In the genomic region with DNA sequence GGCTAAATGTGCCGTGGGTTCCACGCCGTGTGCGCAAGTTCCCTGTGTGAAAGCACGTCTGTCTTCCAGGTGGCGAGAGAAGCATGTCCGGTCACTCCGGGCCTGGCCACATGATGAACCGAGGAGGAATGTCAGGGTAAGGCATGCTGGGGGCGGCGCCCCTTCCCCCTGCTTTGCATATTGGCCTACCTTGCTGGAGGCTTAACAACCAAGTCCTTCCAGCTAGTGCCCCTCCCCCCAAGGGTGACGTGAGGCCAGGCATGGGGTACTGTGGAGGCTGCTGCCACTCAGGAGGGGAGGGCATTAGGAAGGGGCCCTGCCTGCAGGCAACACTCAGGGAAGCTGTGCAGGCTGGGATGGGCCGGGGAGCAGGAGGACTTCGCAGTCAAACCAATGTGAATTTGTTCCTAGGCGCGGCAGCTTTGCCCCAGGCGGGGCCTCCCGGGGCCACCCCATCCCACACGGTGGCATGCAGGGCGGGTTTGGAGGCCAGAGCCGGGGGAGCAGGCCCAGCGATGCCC, we compare ENCODE assay signal across 20 cellular contexts. TPM values are rescaled to one million over a fixed set of nuclear protein-coding genes. Genes with fewer than 3 reads are reported as not detected.
DNase-seq lines count a peak whose midpoint lies in the region; ATAC-seq, FAIRE-seq and TF ChIP-seq lines count a peak whose summit lies in the region.
"Had no signal": no experiment of that assay in that cellular context is flagged by ENCODE, and none has a peak within 500 bp of the region (broad histone marks: within the 10 kb centered on the region; RNA-seq: fewer than 3 reads in every experiment).

No MANE protein-coding gene starts in this region.

- POLR2A ChIA-PET in Caco-2 (lab: Charles Lee) (no interaction called here), HepG2 (lab: Yijun Ruan, JAX) (no interaction called here)

- TSS peak; percentile 11 for BruUV-seq in Caco-2 (replicated peaks; lab: Mats Ljungman, UMichigan)
- BruUV-seq in mammary epithelial cell (replicated peaks; lab: Mats Ljungman, UMichigan): TSS peak; percentile 59
- no TSS peak for BruUV-seq in HepG2 (replicated peaks; lab: Mats Ljungman, UMichigan)

- H3K27me3 ChIP-seq in Caco-2 (replicated peaks; ENCODE audit: control insufficient read depth, insufficient read depth, low read length): no peaks in the 10 kb centered on the region
- H3K27me3 ChIP-seq in HUES48 (ENCODE audit: control insufficient read depth, insufficient read depth, low read length): no peaks in the 10 kb centered on the region
- no peaks in the 10 kb centered on the region for H3K27me3 ChIP-seq in mammary epithelial cell (ENCODE audit: insufficient read depth, low read length)
- H3K27me3 ChIP-seq in HepG2 (ENCODE audit: control insufficient read depth in 1 of 2, insufficient read depth in 2 of 2, low read length in 2 of 2): no peaks in the 10 kb centered on the region
- H3K27me3 ChIP-seq: esophagus squamous epithelium, tibial artery had no signal

- H3K36me3 ChIP-seq in Caco-2 (ENCODE audit: control insufficient read depth, insufficient read depth, low read length) (peaks cover 3% of the 10 kb centered on the region), HUES48 (ENCODE audit: control insufficient read depth, insufficient read depth, low read length) (peaks cover 74% of the 10 kb centered on the region), mammary epithelial cell (ENCODE audit: insufficient read depth, low read length) (peaks cover 16% of the 10 kb centered on the region), HepG2 (replicated peaks in 1 of 2; ENCODE audit: control insufficient read depth in 1 of 2, insufficient read depth in 2 of 2, low read length in 2 of 2) (peaks cover 48 to 68% of the 10 kb centered on the region in 2 experiments)

- H3K27ac Mint-ChIP-seq in Caco-2 (ENCODE audit: unreplicated experiment): peak overlapping the region; percentile 81
- H3K27ac Mint-ChIP-seq in progenitor cell of endocrine pancreas: no peak overlapping the region
- H3K27ac Mint-ChIP-seq: activated CD8-positive, alpha-beta memory T cell treated with anti-CD3 and anti-CD28 coated beads, Interleukin-2, amount 10 ng/mL, durations not matched to agents 7 days and 5 days; dendritic cell treated with granulocyte-macrophage colony-stimulating factor and Interleukin-4, amounts not matched to agents 40 ng/mL and 50 ng/mL, for 4 days; HFFc6 had no signal

- peaks cover 4% of the 10 kb centered on the region; the same call in 1 of the 2 replicates for H3K4me1 ChIP-seq in Caco-2
- H3K4me1 ChIP-seq in HUES48 (ENCODE audit: control insufficient read depth, insufficient read depth, low read length): peaks cover 7% of the 10 kb centered on the region; the same call in 1 of the 2 replicates
- H3K4me1 ChIP-seq in mammary epithelial cell (ENCODE audit: insufficient read depth, low read length): no peaks in the 10 kb centered on the region
- peaks cover 15% of the 10 kb centered on the region for H3K4me1 ChIP-seq in HepG2 (ENCODE audit: insufficient read depth, low read length)
- H3K4me1 ChIP-seq: esophagus squamous epithelium, parathyroid adenoma, tibial artery had no signal

- FAIRE-seq in HepG2 (lab: Jason Lieb, UNC): no peak
- FAIRE-seq: GM19239, keratinocyte had no signal

- peaks cover 5% of the 10 kb centered on the region for H3K79me2 ChIP-seq in mammary epithelial cell (ENCODE audit: insufficient read depth, low read length)
- H3K79me2 ChIP-seq in HepG2 (ENCODE audit: insufficient read depth, low read length): no peaks in the 10 kb centered on the region

- H4K20me1 ChIP-seq in mammary epithelial cell (ENCODE audit: insufficient read depth, low read length) (no peaks in the 10 kb centered on the region), HepG2 (ENCODE audit: insufficient read depth, low read length) (0 out of 2 replicates have a peak, but pooled peaks cover 9% of the 10 kb centered on the region)

- no peak for ATAC-seq in HepG2
- ATAC-seq: activated CD8-positive, alpha-beta memory T cell treated with anti-CD3 and anti-CD28 coated beads, Interleukin-2, amount 10 ng/mL, durations not matched to agents 7 days and 5 days had no signal

- in situ Hi-C loops in mammary epithelial cell (cut with MboI; ENCODE audit: low sequenced_read_pairs in 2 of 2) (no loop called here), HepG2 (cut with HindIII; ENCODE audit: extremely low pct_ligation_motif_present, low pct_unique_long_range_greater_than_20kb) (no loop called here)

- TF ChIP-seq EP300 in HepG2 (IDR thresholded peaks at IDR 0.05; ENCODE audit: low read depth in 2 of 2, low read length in 2 of 2): no peak
- TF ChIP-seq EP300 in HepG2 (CRISPR knock-in tag; IDR thresholded peaks at IDR 0.05; ENCODE audit: borderline replicate concordance): no peak

- H3K9ac ChIP-seq in HUES48 (ENCODE audit: low read depth, low read length) (no peak overlapping the region), mammary epithelial cell (ENCODE audit: insufficient read depth, low read length) (no peak overlapping the region), HepG2 (ENCODE audit: insufficient read depth, low read depth, low read length) (no peak overlapping the region)
- H3K9ac ChIP-seq: parathyroid adenoma had no signal

- H3K27ac ChIP-seq in HUES48 (ENCODE audit: low read depth, low read length): peak overlapping the region; percentile 17
- no peak overlapping the region for H3K27ac ChIP-seq in mammary epithelial cell (ENCODE audit: insufficient read depth, low read depth, low read length)
- no peak overlapping the region for H3K27ac ChIP-seq in HepG2 (ENCODE audit: extremely low read length, insufficient read depth, low read length)
- H3K27ac ChIP-seq: esophagus squamous epithelium, parathyroid adenoma, tibial artery had no signal

- H3K36me3 Mint-ChIP-seq in Caco-2 (ENCODE audit: insufficient read depth, unreplicated experiment) (peaks cover 97% of the 10 kb centered on the region), progenitor cell of endocrine pancreas (ENCODE audit: insufficient read depth) (peaks cover 35% of the 10 kb centered on the region)

- H3K9me3 ChIP-seq in Caco-2 (no peaks in the 10 kb centered on the region), HUES48 (ENCODE audit: control insufficient read depth, insufficient read depth, low read length) (no peaks in the 10 kb centered on the region), mammary epithelial cell (replicated peaks; ENCODE audit: insufficient read depth, low read length) (no peaks in the 10 kb centered on the region), HepG2 (ENCODE audit: low read length) (no peaks in the 10 kb centered on the region)
- H3K9me3 ChIP-seq: esophagus squamous epithelium, tibial artery had no signal

- H3K9me3 Mint-ChIP-seq in Caco-2 (ENCODE audit: unreplicated experiment) (no peaks in the 10 kb centered on the region), progenitor cell of endocrine pancreas (ENCODE audit: low read depth) (no peaks in the 10 kb centered on the region)
- H3K9me3 Mint-ChIP-seq: dendritic cell treated with granulocyte-macrophage colony-stimulating factor and Interleukin-4, amounts not matched to agents 40 ng/mL and 50 ng/mL, for 4 days; HFFc6 had no signal

- H3K4me1 Mint-ChIP-seq in Caco-2 (ENCODE audit: low read depth, unreplicated experiment): peaks cover 8% of the 10 kb centered on the region
- H3K4me1 Mint-ChIP-seq in progenitor cell of endocrine pancreas (ENCODE audit: low read depth): no peaks in the 10 kb centered on the region

- H3K4me2 ChIP-seq in mammary epithelial cell (ENCODE audit: insufficient read depth, low read depth, low read length) (no peak overlapping the region), HepG2 (ENCODE audit: low read depth, low read length) (no peak overlapping the region)

- H2AFZ ChIP-seq in mammary epithelial cell (ENCODE audit: low read depth, low read length) (no peak overlapping the region), HepG2 (ENCODE audit: low read length) (no peak overlapping the region)
- H2AFZ ChIP-seq: parathyroid adenoma had no signal

- TF ChIP-seq RAD21 in HepG2 (CRISPR knock-in tag; IDR thresholded peaks at IDR 0.05): no peak

- dilution Hi-C loops in mammary epithelial cell (cut with HindIII; ENCODE audit: low sequenced_read_pairs): loop anchor here (5.0 kb wide), 1 partner anchor 46 kb away; a partner anchor contains a TSS

- TF ChIP-seq POLR2A in HepG2 (IDR thresholded peaks at IDR 0.05; ENCODE audit: insufficient read depth in 1 of 2, low read depth in 2 of 2, low read length in 2 of 2): no peak

- peak; percentile 63 to 66 for DNase-seq in Caco-2
- DNase-seq in mammary epithelial cell: no peak
- no peak for DNase-seq in HepG2 (ENCODE audit: low spot score)
- no peak for DNase-seq in stimulated activated CD4-positive, alpha-beta T cell treated with anti-CD3 and anti-CD28 coated beads, Interleukin-1b, Interleukin-23, amount 100 ng/mL, for 48 hours
- no peak for DNase-seq in DMS53 (lab: John Stamatoyannopoulos, UW)
- no peak for DNase-seq in progenitor cell of endocrine pancreas (ENCODE audit: low spot score, unreplicated experiment)
- no peak for DNase-seq in NCI-H1105 (lab: John Stamatoyannopoulos, UW)
- DNase-seq: activated CD4-positive, CD25-positive, alpha-beta regulatory T cell treated with anti-CD3 and anti-CD28 coated beads, Interleukin-2, amount 50 U/mL, for 72 hours; activated CD8-positive, alpha-beta memory T cell treated with anti-CD3 and anti-CD28 coated beads, Interleukin-2, amount 10 ng/mL, durations not matched to agents 7 days and 5 days; activated gamma-delta T cell treated with Interleukin-2 at 50 U/mL for 16 hours; esophagus squamous epithelium; glutamatergic neuron; HFFc6; NCI-H1048; tibial artery had no signal

- CTCF ChIA-PET in Caco-2 (lab: Charles Lee): no interaction called here
- CTCF ChIA-PET in mammary epithelial cell (lab: Charles Lee; ENCODE audit: low non-redundant PET): no interaction called here
- CTCF ChIA-PET in HepG2 (lab: Yijun Ruan, JAX; ENCODE audit: low intra/inter-chr PET ratio, low total read pairs): no interaction called here

- H3K27me3 Mint-ChIP-seq in Caco-2 (ENCODE audit: insufficient read depth, unreplicated experiment) (no peaks in the 10 kb centered on the region), progenitor cell of endocrine pancreas (no peaks in the 10 kb centered on the region)
- H3K27me3 Mint-ChIP-seq: activated CD8-positive, alpha-beta memory T cell treated with anti-CD3 and anti-CD28 coated beads, Interleukin-2, amount 10 ng/mL, durations not matched to agents 7 days and 5 days; dendritic cell treated with granulocyte-macrophage colony-stimulating factor and Interleukin-4, amounts not matched to agents 40 ng/mL and 50 ng/mL, for 4 days had no signal

- intact Hi-C loops in Caco-2 (cut with micrococcal nuclease; ENCODE audit: unreplicated experiment) (no loop called here), mammary epithelial cell (cut with micrococcal nuclease) (no loop called here), HepG2 (cut with micrococcal nuclease; ENCODE audit: unreplicated experiment) (no loop called here)

- TF ChIP-seq CTCF in Caco-2 (IDR thresholded peaks at IDR 0.05; ENCODE audit: insufficient read depth in 1 of 2, low read depth in 1 of 2, low read length in 1 of 2, severe bottlenecking in 1 of 2, unreplicated experiment in 1 of 2) (no peak), mammary epithelial cell (conservative IDR thresholded peaks at IDR 0.05 in 1 of 2, IDR thresholded peaks at IDR 0.05 in 1 of 2; ENCODE audit: extremely low read depth in 1 of 2, insufficient read depth in 1 of 2, low read depth in 1 of 2, low read length in 2 of 2) (no peak), HepG2 (CRISPR knock-in tag; IDR thresholded peaks at IDR 0.05) (no peak), progenitor cell of endocrine pancreas (IDR thresholded peaks at IDR 0.05; ENCODE audit: unreplicated experiment) (no peak)

- H3K4me3 Mint-ChIP-seq in Caco-2 (ENCODE audit: unreplicated experiment) (no peak overlapping the region), progenitor cell of endocrine pancreas (ENCODE audit: low read depth) (no peak overlapping the region)
- H3K4me3 Mint-ChIP-seq: activated CD8-positive, alpha-beta memory T cell treated with anti-CD3 and anti-CD28 coated beads, Interleukin-2, amount 10 ng/mL, durations not matched to agents 7 days and 5 days; dendritic cell treated with granulocyte-macrophage colony-stimulating factor and Interleukin-4, amounts not matched to agents 40 ng/mL and 50 ng/mL, for 4 days; HFFc6 had no signal

- WGBS in mammary epithelial cell (ENCODE audit: low coverage, missing lambda C conversion rate): 85% methylated on average over 14 of the region's 22 CpGs
- 95% methylated on average over 7 of the region's 22 CpGs for WGBS in HepG2 (ENCODE audit: low lambda C conversion rate)

- H3K4me3 ChIP-seq in Caco-2 (ENCODE audit: low read depth, low read length) (no peak overlapping the region), HUES48 (ENCODE audit: low read depth, low read length) (no peak overlapping the region), mammary epithelial cell (replicated peaks in 1 of 3; ENCODE audit: insufficient read depth in 1 of 3, low read depth in 2 of 3, low read length in 3 of 3) (no peak overlapping the region), HepG2 (replicated peaks in 1 of 3; ENCODE audit: insufficient read depth in 1 of 3, low read depth in 2 of 3, low read length in 3 of 3) (no peak overlapping the region)
- H3K4me3 ChIP-seq: esophagus squamous epithelium, tibial artery had no signal

RNA-seq across cellular contexts. Expression of a gene that starts 12.5 kb away (rescaled TPM):
- total RNA-seq in Caco-2 (2022) (43.1 and 44.0 TPM in 2 replicates), mammary epithelial cell (10 to 100 TPM; 25.3 to 71.2 TPM), HepG2 (2016; rRNA removed; fragmentation: Illumina TruSeq; extraction: Trizol) (35.4 and 37.9 TPM in 2 replicates), progenitor cell of endocrine pancreas (28.1 and 29.7 TPM in 2 replicates)
- polyA plus RNA-seq in mammary epithelial cell (46.8 TPM), HepG2 (2011; rRNA removed) (28.8 and 40.0 TPM in 2 replicates)
- 14.5 TPM for polyA minus RNA-seq in mammary epithelial cell
- 20.7 and 21.7 TPM in 2 replicates for total RNA-seq in HepG2 (2016; cell fraction: cytosol; rRNA removed; fragmentation: Illumina TruSeq; extraction: Trizol; ENCODE audit: low read depth)
- 38.9 and 39.8 TPM in 2 replicates for total RNA-seq in HepG2 (2016; cell fraction: insoluble cytoplasmic fraction; rRNA removed; fragmentation: Illumina TruSeq; extraction: Trizol)
- 22.9 and 26.0 TPM in 2 replicates for total RNA-seq in HepG2 (2016; cell fraction: membrane; rRNA removed; fragmentation: Illumina TruSeq; extraction: Trizol)
- 18.4 and 19.8 TPM in 2 replicates for total RNA-seq in HepG2 (2016; cell fraction: nucleus; rRNA removed; fragmentation: Illumina TruSeq; extraction: Trizol)
- 16.8 and 30.9 TPM in 2 replicates for polyA plus RNA-seq in HepG2 (2011; cell fraction: cytosol; rRNA removed)
- polyA plus RNA-seq in HepG2 (2011; cell fraction: nucleus; rRNA removed): 13.2 and 15.1 TPM in 2 replicates
- 13.1 and 19.3 TPM in 2 replicates for polyA plus RNA-seq in HepG2 (2012)
- 20.6 and 24.5 TPM in 2 replicates for polyA plus RNA-seq in HepG2 (2016; cell fraction: cytosol; fragmentation: Illumina TruSeq; extraction: Trizol; ENCODE audit: low read depth)
- polyA plus RNA-seq in HepG2 (2016; cell fraction: insoluble cytoplasmic fraction; fragmentation: Illumina TruSeq; extraction: Trizol; ENCODE audit: low read depth): 37.7 and 43.8 TPM in 2 replicates
- polyA plus RNA-seq in HepG2 (2016; cell fraction: membrane; fragmentation: Illumina TruSeq; extraction: Trizol; ENCODE audit: low read depth): 19.5 and 22.0 TPM in 2 replicates
- polyA plus RNA-seq in HepG2 (2016; cell fraction: nucleus; fragmentation: Illumina TruSeq; extraction: Trizol; ENCODE audit: insufficient read depth, low read depth): 32.1 and 41.0 TPM in 2 replicates
- 14.6 and 22.6 TPM in 2 replicates for polyA minus RNA-seq in HepG2 (2011; rRNA and poly(A)+ RNA removed; ENCODE audit: low replicate concordance)
- 6.3 and 9.1 TPM in 2 replicates for polyA minus RNA-seq in HepG2 (2011; cell fraction: cytosol; rRNA and poly(A)+ RNA removed)
- 6.0 and 7.5 TPM in 2 replicates for polyA minus RNA-seq in HepG2 (2011; cell fraction: nucleus; rRNA and poly(A)+ RNA removed)

RNA-seq across cellular contexts. Expression of a gene that starts 13.0 kb away (rescaled TPM):
- total RNA-seq in Caco-2 (2022): 2.4 and 3.1 TPM in 2 replicates
- 10 to 100 TPM in 1 of 2 donors, 1 to 10 TPM in 1; 6.4 to 10.5 TPM for total RNA-seq in mammary epithelial cell
- 5.2 TPM for polyA plus RNA-seq in mammary epithelial cell
- 4.6 TPM for polyA minus RNA-seq in mammary epithelial cell
- total RNA-seq in HepG2 (2016; rRNA removed; fragmentation: Illumina TruSeq; extraction: Trizol): 2.8 TPM in 2 replicates
- total RNA-seq in HepG2 (2016; cell fraction: cytosol; rRNA removed; fragmentation: Illumina TruSeq; extraction: Trizol; ENCODE audit: low read depth): 2.6 and 3.3 TPM in 2 replicates
- total RNA-seq in HepG2 (2016; cell fraction: insoluble cytoplasmic fraction; rRNA removed; fragmentation: Illumina TruSeq; extraction: Trizol): 1.6 and 2.1 TPM in 2 replicates
- 3.9 and 5.5 TPM in 2 replicates for total RNA-seq in HepG2 (2016; cell fraction: membrane; rRNA removed; fragmentation: Illumina TruSeq; extraction: Trizol)
- total RNA-seq in HepG2 (2016; cell fraction: nucleus; rRNA removed; fragmentation: Illumina TruSeq; extraction: Trizol): 0.81 and 0.94 TPM in 2 replicates
- polyA plus RNA-seq in HepG2 (2011; rRNA removed): 3.9 and 4.6 TPM in 2 replicates
- 4.2 and 6.2 TPM in 2 replicates for polyA plus RNA-seq in HepG2 (2011; cell fraction: cytosol; rRNA removed)
- polyA plus RNA-seq in HepG2 (2011; cell fraction: nucleus; rRNA removed): 6.3 and 7.3 TPM in 2 replicates
- polyA plus RNA-seq in HepG2 (2012): 1.9 and 3.0 TPM in 2 replicates
- 3.6 and 4.2 TPM in 2 replicates for polyA plus RNA-seq in HepG2 (2016; cell fraction: cytosol; fragmentation: Illumina TruSeq; extraction: Trizol; ENCODE audit: low read depth)
- 2.5 and 3.3 TPM in 2 replicates for polyA plus RNA-seq in HepG2 (2016; cell fraction: insoluble cytoplasmic fraction; fragmentation: Illumina TruSeq; extraction: Trizol; ENCODE audit: low read depth)
- polyA plus RNA-seq in HepG2 (2016; cell fraction: membrane; fragmentation: Illumina TruSeq; extraction: Trizol; ENCODE audit: low read depth): 3.3 and 3.5 TPM in 2 replicates
- 3.3 and 3.4 TPM in 2 replicates for polyA plus RNA-seq in HepG2 (2016; cell fraction: nucleus; fragmentation: Illumina TruSeq; extraction: Trizol; ENCODE audit: insufficient read depth, low read depth)
- polyA minus RNA-seq in HepG2 (2011; rRNA and poly(A)+ RNA removed; ENCODE audit: low replicate concordance): 0.21 and 1.8 TPM in 2 replicates
- 1.1 and 3.1 TPM in 2 replicates for polyA minus RNA-seq in HepG2 (2011; cell fraction: cytosol; rRNA and poly(A)+ RNA removed)
- 0.52 and 1.1 TPM in 2 replicates for polyA minus RNA-seq in HepG2 (2011; cell fraction: nucleus; rRNA and poly(A)+ RNA removed)
- 20.1 and 21.1 TPM in 2 replicates for total RNA-seq in progenitor cell of endocrine pancreas

RNA-seq across cellular contexts. Expression of a gene that starts 22.3 kb away (rescaled TPM):
- total RNA-seq in Caco-2 (2022) (951 and 1,003 TPM in 2 replicates), mammary epithelial cell (100 to 1,000 TPM; 323 to 990 TPM), HepG2 (2016; rRNA removed; fragmentation: Illumina TruSeq; extraction: Trizol) (706 and 763 TPM in 2 replicates), progenitor cell of endocrine pancreas (720 and 727 TPM in 2 replicates)
- polyA plus RNA-seq in mammary epithelial cell (717 TPM), HepG2 (2011; rRNA removed) (740 and 962 TPM in 2 replicates)
- polyA minus RNA-seq in mammary epithelial cell: 88.8 TPM
- total RNA-seq in HepG2 (2016; cell fraction: cytosol; rRNA removed; fragmentation: Illumina TruSeq; extraction: Trizol; ENCODE audit: low read depth): 1,266 and 1,322 TPM in 2 replicates
- 739 and 797 TPM in 2 replicates for total RNA-seq in HepG2 (2016; cell fraction: insoluble cytoplasmic fraction; rRNA removed; fragmentation: Illumina TruSeq; extraction: Trizol)
- 1,622 and 1,758 TPM in 2 replicates for total RNA-seq in HepG2 (2016; cell fraction: membrane; rRNA removed; fragmentation: Illumina TruSeq; extraction: Trizol)
- 259 and 275 TPM in 2 replicates for total RNA-seq in HepG2 (2016; cell fraction: nucleus; rRNA removed; fragmentation: Illumina TruSeq; extraction: Trizol)
- polyA plus RNA-seq in HepG2 (2011; cell fraction: cytosol; rRNA removed): 548 and 718 TPM in 2 replicates
- polyA plus RNA-seq in HepG2 (2011; cell fraction: nucleus; rRNA removed): 184 and 190 TPM in 2 replicates
- 1,022 and 1,044 TPM in 2 replicates for polyA plus RNA-seq in HepG2 (2012)
- polyA plus RNA-seq in HepG2 (2016; cell fraction: cytosol; fragmentation: Illumina TruSeq; extraction: Trizol; ENCODE audit: low read depth): 1,678 and 1,761 TPM in 2 replicates
- 756 and 780 TPM in 2 replicates for polyA plus RNA-seq in HepG2 (2016; cell fraction: insoluble cytoplasmic fraction; fragmentation: Illumina TruSeq; extraction: Trizol; ENCODE audit: low read depth)
- polyA plus RNA-seq in HepG2 (2016; cell fraction: membrane; fragmentation: Illumina TruSeq; extraction: Trizol; ENCODE audit: low read depth): 1,750 and 1,946 TPM in 2 replicates
- 539 and 605 TPM in 2 replicates for polyA plus RNA-seq in HepG2 (2016; cell fraction: nucleus; fragmentation: Illumina TruSeq; extraction: Trizol; ENCODE audit: insufficient read depth, low read depth)
- polyA minus RNA-seq in HepG2 (2011; rRNA and poly(A)+ RNA removed; ENCODE audit: low replicate concordance): 163 and 316 TPM in 2 replicates
- polyA minus RNA-seq in HepG2 (2011; cell fraction: cytosol; rRNA and poly(A)+ RNA removed): 334 and 359 TPM in 2 replicates
- polyA minus RNA-seq in HepG2 (2011; cell fraction: nucleus; rRNA and poly(A)+ RNA removed): 64.5 and 86.4 TPM in 2 replicates

RNA-seq across cellular contexts. Expression of a gene that starts 44.9 kb away (rescaled TPM):
- total RNA-seq in Caco-2 (2022): 120 and 132 TPM in 2 replicates
- 10 to 100 TPM; 26.0 to 88.5 TPM for total RNA-seq in mammary epithelial cell
- 30.9 TPM for polyA plus RNA-seq in mammary epithelial cell
- 42.5 TPM for polyA minus RNA-seq in mammary epithelial cell
- 28.4 and 43.4 TPM in 2 replicates for total RNA-seq in HepG2 (2016; rRNA removed; fragmentation: Illumina TruSeq; extraction: Trizol)
- total RNA-seq in HepG2 (2016; cell fraction: cytosol; rRNA removed; fragmentation: Illumina TruSeq; extraction: Trizol; ENCODE audit: low read depth): 14.7 and 17.5 TPM in 2 replicates
- 31.2 and 39.6 TPM in 2 replicates for total RNA-seq in HepG2 (2016; cell fraction: insoluble cytoplasmic fraction; rRNA removed; fragmentation: Illumina TruSeq; extraction: Trizol)
- 15.8 and 15.9 TPM in 2 replicates for total RNA-seq in HepG2 (2016; cell fraction: membrane; rRNA removed; fragmentation: Illumina TruSeq; extraction: Trizol)
- 52.0 and 55.7 TPM in 2 replicates for total RNA-seq in HepG2 (2016; cell fraction: nucleus; rRNA removed; fragmentation: Illumina TruSeq; extraction: Trizol)
- polyA plus RNA-seq in HepG2 (2011; rRNA removed): 21.0 and 27.2 TPM in 2 replicates
- polyA plus RNA-seq in HepG2 (2011; cell fraction: cytosol; rRNA removed): 25.0 and 48.1 TPM in 2 replicates
- polyA plus RNA-seq in HepG2 (2011; cell fraction: nucleus; rRNA removed): 153 and 157 TPM in 2 replicates
- polyA plus RNA-seq in HepG2 (2012): 55.4 and 72.9 TPM in 2 replicates
- polyA plus RNA-seq in HepG2 (2016; cell fraction: cytosol; fragmentation: Illumina TruSeq; extraction: Trizol; ENCODE audit: low read depth): 3.6 and 3.8 TPM in 2 replicates
- polyA plus RNA-seq in HepG2 (2016; cell fraction: insoluble cytoplasmic fraction; fragmentation: Illumina TruSeq; extraction: Trizol; ENCODE audit: low read depth): 67.5 and 86.2 TPM in 2 replicates
- 6.0 and 7.3 TPM in 2 replicates for polyA plus RNA-seq in HepG2 (2016; cell fraction: membrane; fragmentation: Illumina TruSeq; extraction: Trizol; ENCODE audit: low read depth)
- 107 and 108 TPM in 2 replicates for polyA plus RNA-seq in HepG2 (2016; cell fraction: nucleus; fragmentation: Illumina TruSeq; extraction: Trizol; ENCODE audit: insufficient read depth, low read depth)
- polyA minus RNA-seq in HepG2 (2011; rRNA and poly(A)+ RNA removed; ENCODE audit: low replicate concordance): 19.3 and 26.4 TPM in 2 replicates
- 31.4 and 31.7 TPM in 2 replicates for polyA minus RNA-seq in HepG2 (2011; cell fraction: cytosol; rRNA and poly(A)+ RNA removed)
- polyA minus RNA-seq in HepG2 (2011; cell fraction: nucleus; rRNA and poly(A)+ RNA removed): 66.7 and 69.6 TPM in 2 replicates
- 151 and 169 TPM in 2 replicates for total RNA-seq in progenitor cell of endocrine pancreas

RNA-seq across cellular contexts. Expression of a gene that starts 45.2 kb away (rescaled TPM):
- total RNA-seq in Caco-2 (2022): 81.3 and 104 TPM in 2 replicates
- 10 to 100 TPM; 20.2 to 49.1 TPM for total RNA-seq in mammary epithelial cell
- polyA plus RNA-seq in mammary epithelial cell: 7.6 TPM
- polyA minus RNA-seq in mammary epithelial cell: 28.9 TPM
- total RNA-seq in HepG2 (2016; rRNA removed; fragmentation: Illumina TruSeq; extraction: Trizol): 22.9 and 31.5 TPM in 2 replicates
- total RNA-seq in HepG2 (2016; cell fraction: cytosol; rRNA removed; fragmentation: Illumina TruSeq; extraction: Trizol; ENCODE audit: low read depth): 28.6 and 30.0 TPM in 2 replicates
- total RNA-seq in HepG2 (2016; cell fraction: insoluble cytoplasmic fraction; rRNA removed; fragmentation: Illumina TruSeq; extraction: Trizol): 16.7 and 28.5 TPM in 2 replicates
- 18.7 and 21.5 TPM in 2 replicates for total RNA-seq in HepG2 (2016; cell fraction: membrane; rRNA removed; fragmentation: Illumina TruSeq; extraction: Trizol)
- total RNA-seq in HepG2 (2016; cell fraction: nucleus; rRNA removed; fragmentation: Illumina TruSeq; extraction: Trizol): 38.9 and 43.4 TPM in 2 replicates
- 11.2 and 16.8 TPM in 2 replicates for polyA plus RNA-seq in HepG2 (2011; rRNA removed)
- 4.4 and 7.8 TPM in 2 replicates for polyA plus RNA-seq in HepG2 (2011; cell fraction: cytosol; rRNA removed)
- polyA plus RNA-seq in HepG2 (2011; cell fraction: nucleus; rRNA removed): 123 and 130 TPM in 2 replicates
- 34.2 and 41.5 TPM in 2 replicates for polyA plus RNA-seq in HepG2 (2012)
- 7.4 and 9.0 TPM in 2 replicates for polyA plus RNA-seq in HepG2 (2016; cell fraction: cytosol; fragmentation: Illumina TruSeq; extraction: Trizol; ENCODE audit: low read depth)
- polyA plus RNA-seq in HepG2 (2016; cell fraction: insoluble cytoplasmic fraction; fragmentation: Illumina TruSeq; extraction: Trizol; ENCODE audit: low read depth): 37.3 and 38.4 TPM in 2 replicates
- 8.7 and 10.4 TPM in 2 replicates for polyA plus RNA-seq in HepG2 (2016; cell fraction: membrane; fragmentation: Illumina TruSeq; extraction: Trizol; ENCODE audit: low read depth)
- 110 and 111 TPM in 2 replicates for polyA plus RNA-seq in HepG2 (2016; cell fraction: nucleus; fragmentation: Illumina TruSeq; extraction: Trizol; ENCODE audit: insufficient read depth, low read depth)
- polyA minus RNA-seq in HepG2 (2011; rRNA and poly(A)+ RNA removed; ENCODE audit: low replicate concordance): 14.4 and 17.7 TPM in 2 replicates
- polyA minus RNA-seq in HepG2 (2011; cell fraction: cytosol; rRNA and poly(A)+ RNA removed): 7.1 and 9.7 TPM in 2 replicates
- 82.5 and 91.5 TPM in 2 replicates for polyA minus RNA-seq in HepG2 (2011; cell fraction: nucleus; rRNA and poly(A)+ RNA removed)
- total RNA-seq in progenitor cell of endocrine pancreas: 95.4 and 107 TPM in 2 replicates

Comparison
In these comparisons a context has a peak if more than half of its experiments do, and no peak if none do; other contexts are left out.
1. DNase-seq: peak in Caco-2 (2 of 2); none in mammary epithelial cell (single experiment), HepG2 (single experiment), stimulated activated CD4-positive, alpha-beta T cell treated with anti-CD3 and anti-CD28 coated beads, Interleukin-1b, Interleukin-23, amount 100 ng/mL, for 48 hours (single experiment), DMS53 (single experiment), progenitor cell of endocrine pancreas (single experiment) and NCI-H1105 (single experiment).